In genomic region chrX:9503261-9503660, GRCh38 we compare ENCODE assay signal across 24 cellular contexts.
"Had no signal": no experiment of that assay in that cellular context is flagged by ENCODE, and none has a peak within 500 bp of the region (broad histone marks: within the 10 kb centered on the region; RNA-seq: fewer than 3 reads in every experiment).

No MANE protein-coding gene starts in this region.

- H3K27ac ChIP-seq: dorsolateral prefrontal cortex, ovary, psoas muscle, sigmoid colon, skin epidermis, suprapubic skin, transverse colon, upper lobe of right lung, uterus had no signal

- H3K27me3 ChIP-seq: ovary, sigmoid colon, suprapubic skin, transverse colon, upper lobe of right lung, uterus had no signal

- H3K9me3 Mint-ChIP-seq: stimulated activated naive B cell treated with anti-CD40 and anti-IgM and Interleukin-4, amounts not matched to agents 10 μg/mL and 1 μg/mL and 100 μg/mL, for 72 hours; stimulated activated naive CD8-positive, alpha-beta T cell treated with anti-CD3 and anti-CD28 coated beads, Interleukin-15, Interleukin-2, amounts not matched to agents 100 ng/mL and 50 ng/mL, for 24 hours had no signal

- H3K36me3 ChIP-seq: ovary, sigmoid colon, transverse colon, upper lobe of right lung, uterus had no signal

- H3K9me3 ChIP-seq: mucosa of descending colon, ovary, sigmoid colon, suprapubic skin, transverse colon, upper lobe of right lung, uterus had no signal

- H3K27ac Mint-ChIP-seq: mesothelial cell of epicardium; nephron progenitor cell; stimulated activated naive B cell treated with anti-CD40 and anti-IgM and Interleukin-4, amounts not matched to agents 10 μg/mL and 1 μg/mL and 100 μg/mL, for 72 hours; stimulated activated naive CD8-positive, alpha-beta T cell treated with anti-CD3 and anti-CD28 coated beads, Interleukin-15, Interleukin-2, amounts not matched to agents 100 ng/mL and 50 ng/mL, for 24 hours had no signal

- H3K4me3 Mint-ChIP-seq: immature natural killer cell; mesothelial cell of epicardium; naive thymus-derived CD8-positive, alpha-beta T cell; nephron progenitor cell; stimulated activated naive B cell treated with anti-CD40 and anti-IgM and Interleukin-4, amounts not matched to agents 10 μg/mL and 1 μg/mL and 100 μg/mL, for 72 hours; stimulated activated naive CD8-positive, alpha-beta T cell treated with anti-CD3 and anti-CD28 coated beads, Interleukin-15, Interleukin-2, amounts not matched to agents 100 ng/mL and 50 ng/mL, for 24 hours had no signal

- H3K4me3 ChIP-seq: dorsolateral prefrontal cortex, mucosa of descending colon, ovary, psoas muscle, sigmoid colon, skin epidermis, suprapubic skin, transverse colon, upper lobe of right lung, uterus had no signal

- H3K27me3 Mint-ChIP-seq: naive thymus-derived CD8-positive, alpha-beta T cell; stimulated activated naive B cell treated with anti-CD40 and anti-IgM and Interleukin-4, amounts not matched to agents 10 μg/mL and 1 μg/mL and 100 μg/mL, for 72 hours; stimulated activated naive CD8-positive, alpha-beta T cell treated with anti-CD3 and anti-CD28 coated beads, Interleukin-15, Interleukin-2, amounts not matched to agents 100 ng/mL and 50 ng/mL, for 24 hours had no signal

- H3K4me1 ChIP-seq: psoas muscle, sigmoid colon, suprapubic skin, transverse colon, upper lobe of right lung, uterus had no signal

- DNase-seq: dorsolateral prefrontal cortex; effector CD4-positive, alpha-beta T cell; hypothalamus; mesenchymal stem cell; mucosa of descending colon; naive thymus-derived CD8-positive, alpha-beta T cell; nephron progenitor cell; nucleus accumbens; ovary; posterior cingulate gyrus; psoas muscle; right cardiac atrium; sigmoid colon; stimulated activated CD4-positive, alpha-beta T cell treated with anti-CD3 and anti-CD28 coated beads, Interleukin-15, amount 100 ng/mL, for 24 hours; stimulated activated CD4-positive, alpha-beta T cell treated with anti-CD3 and anti-CD28 coated beads, Interleukin-2, amount 100 ng/mL, for 48 hours; stimulated activated naive B cell treated with anti-CD40 and anti-IgM and Interleukin-4, amounts not matched to agents 10 μg/mL and 1 μg/mL and 100 μg/mL, for 72 hours; transverse colon; upper lobe of right lung; uterus had no signal

- ATAC-seq: mucosa of descending colon; naive thymus-derived CD8-positive, alpha-beta T cell; psoas muscle; right cardiac atrium; stimulated activated naive B cell treated with anti-CD40 and anti-IgM and Interleukin-4, amounts not matched to agents 10 μg/mL and 1 μg/mL and 100 μg/mL, for 72 hours; upper lobe of right lung had no signal
